In genomic region chr7:26588511-26588910, GRCh38 we compare ENCODE assay signal across 21 cellular contexts.
DNase-seq lines count a peak whose midpoint lies in the region; ATAC-seq and TF ChIP-seq lines count a peak whose summit lies in the region.
"Had no signal": no experiment of that assay in that cellular context is flagged by ENCODE, and none has a peak within 500 bp of the region (broad histone marks: within the 10 kb centered on the region; RNA-seq: fewer than 3 reads in every experiment).

No MANE protein-coding gene starts in this region.

- no peak overlapping the region for H3K4me3 Mint-ChIP-seq in MCF 10A (ENCODE audit: unreplicated experiment)
- H3K4me3 Mint-ChIP-seq in chondrocyte (ENCODE audit: unreplicated experiment), result no peak overlapping the region
- H3K4me3 Mint-ChIP-seq: activated CD4-positive, alpha-beta T cell treated with anti-CD3 and anti-CD28 coated beads, Interleukin-2, amount 10 ng/mL, durations not matched to agents 24 days and 14 days; activated naive CD8-positive, alpha-beta T cell treated with anti-CD3 and anti-CD28 coated beads for 36 hours; activated T-helper 17 cell treated with anti-CD3 and anti-CD28 coated beads, Interleukin-2, amount 50 U/mL, for 72 hours; naive thymus-derived CD8-positive, alpha-beta T cell; T-cell had no signal

- POLR2A ChIA-PET in MCF 10A (lab: Yijun Ruan, JAX), result no interaction called here

- no TSS peak for BruUV-seq in MCF 10A (replicated peaks; lab: Mats Ljungman, UMichigan)
- BruUV-seq in mammary epithelial cell (replicated peaks; lab: Mats Ljungman, UMichigan), result no TSS peak

- H3K36me3 ChIP-seq in mammary epithelial cell (ENCODE audit: insufficient read depth, low read length), result no peaks in the 10 kb centered on the region
- H3K36me3 ChIP-seq: pancreas, right lobe of liver, suprapubic skin, vagina had no signal

- TF ChIP-seq CTCF in MCF 10A (IDR thresholded peaks at IDR 0.05; ENCODE audit: unreplicated experiment) (no peak), mammary epithelial cell (conservative IDR thresholded peaks at IDR 0.05 in 1 of 2, IDR thresholded peaks at IDR 0.05 in 1 of 2; ENCODE audit: extremely low read depth in 1 of 2, insufficient read depth in 1 of 2, low read depth in 1 of 2, low read length in 2 of 2) (no peak), chondrocyte (IDR thresholded peaks at IDR 0.05) (no peak)

- dilution Hi-C loops in mammary epithelial cell (cut with HindIII; ENCODE audit: low sequenced_read_pairs), result no loop called here

- H3K9ac ChIP-seq in mammary epithelial cell (ENCODE audit: insufficient read depth, low read length), result no peak overlapping the region

- no peak overlapping the region for H3K4me2 ChIP-seq in mammary epithelial cell (ENCODE audit: insufficient read depth, low read depth, low read length)

- 69% methylated on average over 1 of the region's 1 CpG for WGBS in mammary epithelial cell (ENCODE audit: low coverage, missing lambda C conversion rate)

- no peaks in the 10 kb centered on the region for H3K79me2 ChIP-seq in mammary epithelial cell (ENCODE audit: insufficient read depth, low read length)

- H3K27me3 Mint-ChIP-seq in MCF 10A (ENCODE audit: insufficient read depth, unreplicated experiment), result peaks cover 10% of the 10 kb centered on the region
- peaks cover 21% of the 10 kb centered on the region for H3K27me3 Mint-ChIP-seq in chondrocyte (ENCODE audit: low read depth)
- H3K27me3 Mint-ChIP-seq: activated naive CD8-positive, alpha-beta T cell treated with anti-CD3 and anti-CD28 coated beads for 36 hours had no signal

- no peak overlapping the region for H3K27ac ChIP-seq in mammary epithelial cell (ENCODE audit: insufficient read depth, low read depth, low read length)
- H3K27ac ChIP-seq: pancreas, right lobe of liver, suprapubic skin, vagina had no signal

- no peaks in the 10 kb centered on the region for H4K20me1 ChIP-seq in mammary epithelial cell (ENCODE audit: insufficient read depth, low read length)

- ATAC-seq in HG03139 (IDR thresholded peaks at IDR 0.05; ENCODE audit: unreplicated experiment), result no peak
- ATAC-seq: activated T-helper 17 cell treated with anti-CD3 and anti-CD28 coated beads, Interleukin-2, amount 50 U/mL, for 72 hours; naive thymus-derived CD8-positive, alpha-beta T cell; pancreas; right lobe of liver; T-cell had no signal

- no peaks in the 10 kb centered on the region for H3K4me1 ChIP-seq in mammary epithelial cell (ENCODE audit: insufficient read depth, low read length)
- H3K4me1 ChIP-seq: pancreas, right lobe of liver, vagina had no signal

- in situ Hi-C loops in mammary epithelial cell (cut with MboI; ENCODE audit: low sequenced_read_pairs in 2 of 2), result no loop called here

- H2AFZ ChIP-seq in mammary epithelial cell (ENCODE audit: low read depth, low read length), result no peak overlapping the region

- no peaks in the 10 kb centered on the region for H3K36me3 Mint-ChIP-seq in MCF 10A (ENCODE audit: insufficient read depth, unreplicated experiment)
- no peaks in the 10 kb centered on the region for H3K36me3 Mint-ChIP-seq in chondrocyte (ENCODE audit: low read depth)
- H3K36me3 Mint-ChIP-seq: activated naive CD8-positive, alpha-beta T cell treated with anti-CD3 and anti-CD28 coated beads for 36 hours; naive thymus-derived CD8-positive, alpha-beta T cell; T-cell had no signal

- H3K9me3 Mint-ChIP-seq in MCF 10A (ENCODE audit: unreplicated experiment), result no peaks in the 10 kb centered on the region
- no peaks in the 10 kb centered on the region for H3K9me3 Mint-ChIP-seq in chondrocyte (ENCODE audit: low read depth)
- H3K9me3 Mint-ChIP-seq: activated CD4-positive, alpha-beta T cell treated with anti-CD3 and anti-CD28 coated beads, Interleukin-2, amount 10 ng/mL, durations not matched to agents 24 days and 14 days; activated naive CD8-positive, alpha-beta T cell treated with anti-CD3 and anti-CD28 coated beads for 36 hours; activated T-helper 17 cell treated with anti-CD3 and anti-CD28 coated beads, Interleukin-2, amount 50 U/mL, for 72 hours; naive thymus-derived CD8-positive, alpha-beta T cell; T-cell had no signal

- CTCF ChIA-PET in MCF 10A (lab: Yijun Ruan, JAX) (interaction anchor here (0.6 to 1.3 kb wide), 4 partner anchors 24 to 219 kb away, joined by 3 to 5 read pairs (median 4); no protein-coding TSS in a partner anchor), mammary epithelial cell (lab: Charles Lee; ENCODE audit: low non-redundant PET) (no interaction called here)

- H3K9me3 ChIP-seq in mammary epithelial cell (replicated peaks; ENCODE audit: insufficient read depth, low read length), result no peaks in the 10 kb centered on the region
- H3K9me3 ChIP-seq: pancreas, right lobe of liver, suprapubic skin, vagina had no signal

- no peak for DNase-seq in MCF 10A (ENCODE audit: unreplicated experiment)
- DNase-seq in mammary epithelial cell, result no peak
- DNase-seq in NCI-H524 (lab: John Stamatoyannopoulos, UW), result peak; percentile 70 to 94
- DNase-seq in SW480 (ENCODE audit: low spot score), result peak; percentile 43
- DNase-seq in cortex of kidney (lab: John Stamatoyannopoulos, UW), result no peak
- DNase-seq in NCI-H2081 treated with DMSO at 0.1 percent for 48 hours (lab: John Stamatoyannopoulos, UW), result no peak
- DNase-seq in chondrocyte (ENCODE audit: low spot score), result no peak
- DNase-seq: activated CD4-positive, alpha-beta T cell treated with anti-CD3 and anti-CD28 coated beads, Interleukin-2, amount 10 ng/mL, durations not matched to agents 24 days and 14 days; activated naive CD8-positive, alpha-beta T cell treated with anti-CD3 and anti-CD28 coated beads for 36 hours; DMS79; naive thymus-derived CD8-positive, alpha-beta T cell; NCI-H2081; pancreas; right lobe of liver; Right ventricle myocardium superior; stimulated activated CD4-positive, alpha-beta T cell treated with anti-CD3 and anti-CD28 coated beads, Interleukin-15, amount 100 ng/mL, for 24 hours; T-cell had no signal

- H3K27me3 ChIP-seq in mammary epithelial cell (ENCODE audit: insufficient read depth, low read length), result no peaks in the 10 kb centered on the region
- H3K27me3 ChIP-seq: pancreas, right lobe of liver, vagina had no signal

- no peak overlapping the region for H3K4me3 ChIP-seq in mammary epithelial cell (replicated peaks in 1 of 3; ENCODE audit: insufficient read depth in 1 of 3, low read depth in 2 of 3, low read length in 3 of 3)
- H3K4me3 ChIP-seq: pancreas, right lobe of liver, suprapubic skin, vagina had no signal

- intact Hi-C loops in MCF 10A (cut with micrococcal nuclease), result no loop called here
- intact Hi-C loops in mammary epithelial cell (cut with micrococcal nuclease), result no loop called here

- H3K4me1 Mint-ChIP-seq in MCF 10A (ENCODE audit: insufficient read depth, unreplicated experiment) (peaks cover 6% of the 10 kb centered on the region), chondrocyte (ENCODE audit: low read depth) (no peaks in the 10 kb centered on the region)
- H3K4me1 Mint-ChIP-seq: activated CD4-positive, alpha-beta T cell treated with anti-CD3 and anti-CD28 coated beads, Interleukin-2, amount 10 ng/mL, durations not matched to agents 24 days and 14 days; activated naive CD8-positive, alpha-beta T cell treated with anti-CD3 and anti-CD28 coated beads for 36 hours; activated T-helper 17 cell treated with anti-CD3 and anti-CD28 coated beads, Interleukin-2, amount 50 U/mL, for 72 hours; T-cell had no signal

- H3K27ac Mint-ChIP-seq in MCF 10A (ENCODE audit: low read depth, unreplicated experiment), result peak overlapping the region; percentile 25
- no peak overlapping the region for H3K27ac Mint-ChIP-seq in chondrocyte (ENCODE audit: unreplicated experiment)
- H3K27ac Mint-ChIP-seq: activated CD4-positive, alpha-beta T cell treated with anti-CD3 and anti-CD28 coated beads, Interleukin-2, amount 10 ng/mL, durations not matched to agents 24 days and 14 days; activated naive CD8-positive, alpha-beta T cell treated with anti-CD3 and anti-CD28 coated beads for 36 hours; activated T-helper 17 cell treated with anti-CD3 and anti-CD28 coated beads, Interleukin-2, amount 50 U/mL, for 72 hours; T-cell had no signal

Comparison
In these comparisons a context has a peak if more than half of its experiments do, and no peak if none do; other contexts are left out.
1. DNase-seq: peak in NCI-H524 (2 of 2) and SW480 (single experiment); none in MCF 10A (single experiment), mammary epithelial cell (single experiment), cortex of kidney (single experiment), NCI-H2081 treated with DMSO at 0.1 percent for 48 hours (single experiment) and chondrocyte (single experiment).